Comparison of ENCODE assay signal across 8 cellular contexts in the genomic region with DNA sequence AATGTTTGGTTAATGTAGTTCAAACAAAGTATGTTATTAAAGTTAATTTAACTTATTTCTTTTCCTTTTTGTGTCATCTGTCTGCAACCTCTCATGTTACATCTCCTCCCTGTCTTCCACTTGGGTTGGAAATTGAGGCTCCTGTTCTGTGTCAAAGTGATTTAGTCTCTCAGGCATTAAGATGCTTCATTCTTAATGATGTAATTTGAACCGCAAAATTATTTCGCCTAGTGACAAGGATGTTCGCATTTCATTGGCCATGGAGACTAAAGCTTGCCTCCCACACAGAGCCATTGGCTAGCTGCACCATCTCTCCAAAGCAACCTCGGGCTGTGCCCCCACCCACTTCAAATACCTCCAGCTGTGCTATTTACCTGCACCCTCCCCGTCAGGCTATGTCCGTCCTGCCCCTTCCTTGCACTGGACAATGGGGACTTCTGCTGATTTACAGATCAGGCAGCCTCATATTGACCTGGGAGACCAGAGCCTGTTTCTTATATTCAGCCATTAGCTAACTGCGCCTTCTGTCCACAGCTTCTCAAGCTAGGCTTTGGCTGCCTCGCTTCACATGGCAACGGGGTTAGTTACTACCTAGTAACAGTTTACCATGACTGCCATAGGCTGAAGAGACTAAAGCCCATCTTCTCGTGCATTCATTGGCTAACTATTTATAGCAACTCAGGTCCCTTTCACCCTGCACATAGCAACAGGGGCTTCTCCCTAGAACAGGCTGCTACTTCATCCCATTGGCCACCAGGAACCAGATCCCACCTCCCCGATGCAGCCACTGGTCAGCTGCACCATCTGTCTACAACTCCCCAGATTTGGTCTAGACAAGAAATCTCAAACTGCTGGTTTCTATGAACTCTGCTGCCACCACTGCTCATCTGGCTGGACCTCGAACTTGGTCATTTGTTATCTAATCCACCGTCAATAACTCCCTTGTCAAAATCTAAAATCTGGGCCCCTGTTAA. TPM values are rescaled to one million over a fixed set of nuclear protein-coding genes. Genes with fewer than 3 reads are reported as not detected.
DNase-seq lines count a peak whose midpoint lies in the region; ATAC-seq, FAIRE-seq and TF ChIP-seq lines count a peak whose summit lies in the region.

No MANE protein-coding gene starts in this region.

- no peaks in the 10 kb centered on the region for H3K27me3 ChIP-seq in adipocyte (replicated peaks; ENCODE audit: control insufficient read depth, insufficient read depth, low read length)

- DNase-seq in Calu3 (peak; percentile 49), GM19239 (ENCODE audit: insufficient read length, low spot score) (peak; percentile 55), NCI-H446 (lab: John Stamatoyannopoulos, UW) (peak; percentile 74 to 91), adipocyte (ENCODE audit: low read depth) (peak; percentile 90), glutamatergic neuron (peak; percentile 62), neural crest cell (ENCODE audit: low read depth, low spot score) (peak; percentile 54)
- DNase-seq in NK-92 treated with Interleukin-12 subunit alpha and Interleukin-12 subunit beta, amount 100 ng/mL, for 24 hours (lab: John Stamatoyannopoulos, UW): no peak

- peak; percentile 99 for FAIRE-seq in GM19239 (lab: Jason Lieb, UNC)

- H3K27me3 Mint-ChIP-seq in Calu3 (ENCODE audit: unreplicated experiment): no peaks in the 10 kb centered on the region
- H3K27me3 Mint-ChIP-seq in glutamatergic neuron (ENCODE audit: unreplicated experiment): peaks cover 2% of the 10 kb centered on the region
- no peaks in the 10 kb centered on the region for H3K27me3 Mint-ChIP-seq in neural crest cell (ENCODE audit: low read depth)

- peak overlapping the region; percentile 64 for H3K27ac Mint-ChIP-seq in Calu3 (ENCODE audit: unreplicated experiment)
- peak overlapping the region; percentile 98 for H3K27ac Mint-ChIP-seq in glutamatergic neuron (ENCODE audit: unreplicated experiment)
- H3K27ac Mint-ChIP-seq in neural crest cell (ENCODE audit: unreplicated experiment): peak overlapping the region; percentile 93

- ATAC-seq in HG03159 (IDR thresholded peaks at IDR 0.05; ENCODE audit: unreplicated experiment): peak; percentile 86

- no peaks in the 10 kb centered on the region for H3K4me1 ChIP-seq in adipocyte (ENCODE audit: control insufficient read depth, insufficient read depth, low read length)

- TF ChIP-seq CTCF in Calu3 (IDR thresholded peaks at IDR 0.05; ENCODE audit: unreplicated experiment): no peak
- TF ChIP-seq CTCF in glutamatergic neuron (IDR thresholded peaks at IDR 0.05; ENCODE audit: partially characterized antibody, unreplicated experiment): no peak
- no peak for TF ChIP-seq CTCF in neural crest cell (conservative IDR thresholded peaks at IDR 0.05)

- peak overlapping the region; percentile 74 for H3K9ac ChIP-seq in adipocyte (ENCODE audit: low read length)

- no peaks in the 10 kb centered on the region for H3K36me3 ChIP-seq in adipocyte (ENCODE audit: control insufficient read depth, insufficient read depth, low read length, severe bottlenecking)

- peaks cover 8% of the 10 kb centered on the region for H3K4me1 Mint-ChIP-seq in Calu3 (ENCODE audit: low read depth, unreplicated experiment)
- peaks cover 9% of the 10 kb centered on the region for H3K4me1 Mint-ChIP-seq in glutamatergic neuron (ENCODE audit: low read depth, unreplicated experiment)
- H3K4me1 Mint-ChIP-seq in neural crest cell: peaks cover 33% of the 10 kb centered on the region

- H3K4me3 ChIP-seq in adipocyte (ENCODE audit: low read length): peak overlapping the region; percentile 80

- peak overlapping the region; percentile 34 for H3K4me3 Mint-ChIP-seq in Calu3 (ENCODE audit: low read depth, unreplicated experiment)
- H3K4me3 Mint-ChIP-seq in glutamatergic neuron (ENCODE audit: unreplicated experiment): peak overlapping the region; percentile 87
- peak overlapping the region; percentile 88 for H3K4me3 Mint-ChIP-seq in neural crest cell

- intact Hi-C loops in Calu3 (cut with micrococcal nuclease; ENCODE audit: unreplicated experiment): no loop called here

- no TSS peak for BruUV-seq in Calu3 (replicated peaks; lab: Mats Ljungman, UMichigan)

- CTCF ChIA-PET in Calu3 (lab: Charles Lee): interaction anchor here (0.6 kb wide), 1 partner anchor 124 kb away, joined by 3 read pairs; no protein-coding TSS in a partner anchor

- H3K9me3 Mint-ChIP-seq in Calu3 (ENCODE audit: low read depth, unreplicated experiment): peaks cover under 1% of the 10 kb centered on the region
- H3K9me3 Mint-ChIP-seq in glutamatergic neuron (ENCODE audit: unreplicated experiment): no peaks in the 10 kb centered on the region
- H3K9me3 Mint-ChIP-seq in neural crest cell: peaks cover 4% of the 10 kb centered on the region

- H3K36me3 Mint-ChIP-seq in Calu3 (ENCODE audit: insufficient read depth, unreplicated experiment) (peaks cover 12% of the 10 kb centered on the region), glutamatergic neuron (ENCODE audit: unreplicated experiment) (no peaks in the 10 kb centered on the region), neural crest cell (ENCODE audit: low read depth) (no peaks in the 10 kb centered on the region)

- no peaks in the 10 kb centered on the region for H3K9me3 ChIP-seq in adipocyte (ENCODE audit: control insufficient read depth, low read length)

RNA-seq across cellular contexts. Expression of gene ZNF157, which starts 8.6 kb away (rescaled TPM):
- total RNA-seq in Calu3 (2022) (not detected in 2 replicates), glutamatergic neuron (ENCODE audit: unreplicated experiment) (2.9 TPM), neural crest cell (1.4 and 1.9 TPM in 2 replicates)

Comparison
In these comparisons a context has a peak if more than half of its experiments do, and no peak if none do; other contexts are left out.
1. H3K4me3 Mint-ChIP-seq: peak in every context shown above with its lines; median percentile 88 in neural crest cell; 87 in glutamatergic neuron; 34 in Calu3.